17 cellular contexts compared by ENCODE assay signal in the genomic region with DNA sequence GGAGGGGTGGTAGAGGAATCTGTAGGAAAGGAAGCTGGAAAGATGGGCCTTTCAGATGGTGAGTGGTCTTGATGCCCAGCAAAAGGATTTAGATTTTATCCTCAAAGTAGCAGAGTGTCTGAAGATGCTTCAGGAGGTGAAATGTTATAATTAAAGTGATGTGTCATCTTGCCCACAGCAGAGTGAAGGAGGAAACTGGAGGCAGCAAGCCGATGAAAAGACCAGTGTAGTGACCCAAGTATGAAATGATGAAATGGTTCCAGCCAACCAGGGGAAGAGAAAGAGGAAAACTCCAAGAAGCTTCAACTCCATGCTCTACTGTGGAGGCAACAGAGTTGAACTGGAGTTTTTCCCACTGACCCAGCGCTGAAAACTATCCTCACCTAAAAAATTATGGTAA.
DNase-seq lines count a peak whose midpoint lies in the region; ATAC-seq and TF ChIP-seq lines count a peak whose summit lies in the region.
"Had no signal": no experiment of that assay in that cellular context is flagged by ENCODE, and none has a peak within 500 bp of the region (broad histone marks: within the 10 kb centered on the region; RNA-seq: fewer than 3 reads in every experiment).

No MANE protein-coding gene starts in this region.

- H3K4me3 ChIP-seq in CD8-positive, alpha-beta T cell (ENCODE audit: low read depth, low read length) = no peak overlapping the region
- H3K4me3 ChIP-seq in psoas muscle (no peak overlapping the region), H7 (ENCODE audit: insufficient read depth, low read depth, low read length) (no peak overlapping the region)
- H3K4me3 ChIP-seq: colonic mucosa, GM12878, pancreas, SJCRH30, smooth muscle cell had no signal

- H3K27me3 ChIP-seq in CD8-positive, alpha-beta T cell (ENCODE audit: insufficient read depth, low read length) = no peaks in the 10 kb centered on the region
- no peaks in the 10 kb centered on the region for H3K27me3 ChIP-seq in psoas muscle (ENCODE audit: insufficient read depth in 3 of 3, low read length in 2 of 3)
- no peaks in the 10 kb centered on the region for H3K27me3 ChIP-seq in H7 (ENCODE audit: control insufficient read depth, insufficient read depth, low read length)
- H3K27me3 ChIP-seq: colonic mucosa, pancreas, SJCRH30 had no signal

- ATAC-seq in CD8-positive, alpha-beta T cell = no peak
- ATAC-seq in GM19351 (IDR thresholded peaks at IDR 0.05; ENCODE audit: unreplicated experiment) (peak; percentile 42), psoas muscle (peak; percentile 15 to 57 (median 28)), GM19328 (IDR thresholded peaks at IDR 0.05; ENCODE audit: unreplicated experiment) (no peak), GM18868 (IDR thresholded peaks at IDR 0.05; ENCODE audit: unreplicated experiment) (no peak)
- ATAC-seq: pancreas had no signal

- no peaks in the 10 kb centered on the region for H3K9me3 ChIP-seq in CD8-positive, alpha-beta T cell (ENCODE audit: low read length)
- no peaks in the 10 kb centered on the region for H3K9me3 ChIP-seq in psoas muscle
- H3K9me3 ChIP-seq: colonic mucosa, pancreas, SJCRH30 had no signal

- no peak for TF ChIP-seq CTCF in CD8-positive, alpha-beta T cell (IDR thresholded peaks at IDR 0.05)
- no peak for TF ChIP-seq CTCF in psoas muscle (IDR thresholded peaks at IDR 0.05)

- peak overlapping the region; percentile 71 for H3K4me3 Mint-ChIP-seq in CD8-positive, alpha-beta T cell
- H3K4me3 Mint-ChIP-seq in activated T-helper 2 cell treated with anti-CD3 and anti-CD28 coated beads, Interferon-gamma antibody, Interleukin-2, Interleukin-4, amounts not matched to agents 10 μg/mL and 5 μg/mL and 100 μg/mL, durations not matched to agents 14 hours and 24 hours and 36 hours (ENCODE audit: low read depth) = peak overlapping the region; percentile 41

- no peaks in the 10 kb centered on the region for H3K9me3 Mint-ChIP-seq in CD8-positive, alpha-beta T cell
- H3K9me3 Mint-ChIP-seq in activated T-helper 2 cell treated with anti-CD3 and anti-CD28 coated beads, Interferon-gamma antibody, Interleukin-2, Interleukin-4, amounts not matched to agents 10 μg/mL and 5 μg/mL and 100 μg/mL, durations not matched to agents 14 hours and 24 hours and 36 hours = no peaks in the 10 kb centered on the region

- H3K27ac ChIP-seq in CD8-positive, alpha-beta T cell (ENCODE audit: low read depth, low read length) = peak overlapping the region; percentile 13
- peak overlapping the region; percentile 90 for H3K27ac ChIP-seq in psoas muscle
- H3K27ac ChIP-seq: colonic mucosa, HL-60, SJCRH30 had no signal

- no peak for DNase-seq in CD8-positive, alpha-beta T cell
- DNase-seq in activated T-helper 2 cell treated with anti-CD3 and anti-CD28 coated beads, Interferon-gamma antibody, Interleukin-2, Interleukin-4, amounts not matched to agents 10 μg/mL and 5 μg/mL and 100 μg/mL, durations not matched to agents 14 hours and 24 hours and 36 hours (ENCODE audit: low spot score) = no peak
- DNase-seq in psoas muscle = no peak
- no peak for DNase-seq in H7
- DNase-seq: C1 segment of cervical spinal cord; colonic mucosa; KG1; NCI-H1436 treated with DMSO at 0.1 percent for 48 hours; pancreas; SJCRH30; stimulated activated naive CD4-positive, alpha-beta T cell treated with Interleukin-2 at 50 U/mL for 16 hours had no signal

- H3K36me3 Mint-ChIP-seq in CD8-positive, alpha-beta T cell = peaks cover 3% of the 10 kb centered on the region
- peaks cover 9% of the 10 kb centered on the region for H3K36me3 Mint-ChIP-seq in activated T-helper 2 cell treated with anti-CD3 and anti-CD28 coated beads, Interferon-gamma antibody, Interleukin-2, Interleukin-4, amounts not matched to agents 10 μg/mL and 5 μg/mL and 100 μg/mL, durations not matched to agents 14 hours and 24 hours and 36 hours (ENCODE audit: low read depth)

- intact Hi-C loops in CD8-positive, alpha-beta T cell (cut with DNase I, micrococcal nuclease) = loop anchor here in 1 of 2 experiments (10.0 kb wide), 1 partner anchor 915 kb away; no protein-coding TSS in a partner anchor
- intact Hi-C loops in activated T-helper 2 cell treated with anti-CD3 and anti-CD28 coated beads, Interferon-gamma antibody, Interleukin-2, Interleukin-4, amounts not matched to agents 10 μg/mL and 5 μg/mL and 100 μg/mL, durations not matched to agents 14 hours and 24 hours and 36 hours (cut with micrococcal nuclease) = loop anchor here (2.0 to 5.0 kb wide), 3 partner anchors 13 to 82 kb away; no protein-coding TSS in a partner anchor
- intact Hi-C loops in psoas muscle (cut with DNase I) = loop anchor here in 1 of 2 donors (10.0 kb wide), 1 partner anchor 255 kb away; no protein-coding TSS in a partner anchor

- H3K4me1 ChIP-seq in CD8-positive, alpha-beta T cell (ENCODE audit: insufficient read depth, low read length) = peaks cover 95% of the 10 kb centered on the region
- H3K4me1 ChIP-seq in psoas muscle = peaks cover 94% of the 10 kb centered on the region
- H3K4me1 ChIP-seq: colonic mucosa, SJCRH30 had no signal

- H3K27ac Mint-ChIP-seq in CD8-positive, alpha-beta T cell = peak overlapping the region; percentile 88
- peak overlapping the region; percentile 70 for H3K27ac Mint-ChIP-seq in activated T-helper 2 cell treated with anti-CD3 and anti-CD28 coated beads, Interferon-gamma antibody, Interleukin-2, Interleukin-4, amounts not matched to agents 10 μg/mL and 5 μg/mL and 100 μg/mL, durations not matched to agents 14 hours and 24 hours and 36 hours

- CTCF ChIA-PET in CD8-positive, alpha-beta T cell (lab: Charles Lee) = interaction anchor here (0.7 to 1.4 kb wide), 2 partner anchors 8 to 116 kb away, joined by 3 to 4 read pairs; no protein-coding TSS in a partner anchor

- H3K4me1 Mint-ChIP-seq in CD8-positive, alpha-beta T cell (ENCODE audit: low read depth) = peaks cover 97% of the 10 kb centered on the region
- peaks cover 68% of the 10 kb centered on the region for H3K4me1 Mint-ChIP-seq in activated T-helper 2 cell treated with anti-CD3 and anti-CD28 coated beads, Interferon-gamma antibody, Interleukin-2, Interleukin-4, amounts not matched to agents 10 μg/mL and 5 μg/mL and 100 μg/mL, durations not matched to agents 14 hours and 24 hours and 36 hours (ENCODE audit: low read depth)

- no peaks in the 10 kb centered on the region for H3K27me3 Mint-ChIP-seq in CD8-positive, alpha-beta T cell (ENCODE audit: low read depth)
- H3K27me3 Mint-ChIP-seq in activated T-helper 2 cell treated with anti-CD3 and anti-CD28 coated beads, Interferon-gamma antibody, Interleukin-2, Interleukin-4, amounts not matched to agents 10 μg/mL and 5 μg/mL and 100 μg/mL, durations not matched to agents 14 hours and 24 hours and 36 hours (ENCODE audit: low read depth) = no peaks in the 10 kb centered on the region

- no peaks in the 10 kb centered on the region for H3K36me3 ChIP-seq in CD8-positive, alpha-beta T cell (ENCODE audit: insufficient read depth, low read length)
- H3K36me3 ChIP-seq in psoas muscle (ENCODE audit: insufficient read depth in 1 of 2, low read depth in 1 of 2) (no peaks in the 10 kb centered on the region), H7 (replicated peaks; ENCODE audit: control insufficient read depth, insufficient read depth, low read length) (no peaks in the 10 kb centered on the region)
- H3K36me3 ChIP-seq: colonic mucosa, pancreas had no signal

- POLR2A ChIA-PET in CD8-positive, alpha-beta T cell (lab: Charles Lee) = interaction anchor here (1.0 to 1.7 kb wide), 2 partner anchors 8 to 60 kb away, joined by 3 to 6 read pairs; no protein-coding TSS in a partner anchor

- 45 to 85% (median 61%) methylated on average over 2 of the region's 2 CpGs for WGBS in psoas muscle, 3 donors

Comparison
In these comparisons a context has a peak if more than half of its experiments do, and no peak if none do; other contexts are left out.
1. ATAC-seq: peak in GM19351 (single experiment) and psoas muscle (4 of 4); none in CD8-positive, alpha-beta T cell (single experiment), GM19328 (single experiment) and GM18868 (single experiment).